24 cellular contexts compared by ENCODE assay signal in genomic region chr20:695165-695866, GRCh38. TPM values are rescaled to one million over a fixed set of nuclear protein-coding genes. Genes with fewer than 3 reads are reported as not detected.
DNase-seq lines count a peak whose midpoint lies in the region; ATAC-seq, FAIRE-seq and TF ChIP-seq lines count a peak whose summit lies in the region.
"Had no signal": no experiment of that assay in that cellular context is flagged by ENCODE, and none has a peak within 500 bp of the region (broad histone marks: within the 10 kb centered on the region; RNA-seq: fewer than 3 reads in every experiment).

No MANE protein-coding gene starts in this region.

- H3K4me1 ChIP-seq in right lobe of liver (peaks cover 0 to 10% (median 4%) of the 10 kb centered on the region in 4 donors), HepG2 (ENCODE audit: insufficient read depth, low read length) (no peaks in the 10 kb centered on the region), pancreas (no peaks in the 10 kb centered on the region)

- H3K4me2 ChIP-seq in HepG2 (ENCODE audit: low read depth, low read length): no peak overlapping the region
- H3K4me2 ChIP-seq: BLaER1 had no signal

- H3K36me3 ChIP-seq in right lobe of liver (no peaks in the 10 kb centered on the region), HepG2 (replicated peaks in 1 of 2; ENCODE audit: control insufficient read depth in 1 of 2, insufficient read depth in 2 of 2, low read length in 2 of 2) (no peaks in the 10 kb centered on the region), pancreas (no peaks in the 10 kb centered on the region)
- H3K36me3 ChIP-seq: BLaER1 had no signal

- no peak overlapping the region for H3K4me3 ChIP-seq in right lobe of liver
- H3K4me3 ChIP-seq in HepG2 (replicated peaks in 1 of 3; ENCODE audit: insufficient read depth in 1 of 3, low read depth in 2 of 3, low read length in 3 of 3): no peak overlapping the region
- no peak overlapping the region for H3K4me3 ChIP-seq in pancreas
- H3K4me3 ChIP-seq: BLaER1, K562, SK-N-MC had no signal

- FAIRE-seq in HepG2 (lab: Jason Lieb, UNC) (no peak), pancreas (lab: Jason Lieb, UNC) (no peak)
- FAIRE-seq: A204.1, G401.6, K562, RCC 7860 had no signal

- H3K27me3 ChIP-seq in right lobe of liver (no peaks in the 10 kb centered on the region), HepG2 (ENCODE audit: control insufficient read depth in 1 of 2, insufficient read depth in 2 of 2, low read length in 2 of 2) (peaks cover 15 to 48% of the 10 kb centered on the region in 2 experiments), pancreas (peaks cover 0 to 10% (median 0%) of the 10 kb centered on the region in 4 donors)
- H3K27me3 ChIP-seq: BLaER1 had no signal

- no peak for DNase-seq in right lobe of liver
- DNase-seq in HepG2 (ENCODE audit: low spot score): no peak
- peak; percentile 24 for DNase-seq in foreskin melanocyte
- DNase-seq in pancreas: no peak
- DNase-seq in stimulated activated naive CD4-positive, alpha-beta T cell treated with Interleukin-2 at 50 U/mL for 16 hours (lab: John Stamatoyannopoulos, UW): no peak
- DNase-seq: CD8-positive, alpha-beta memory T cell; GOT3; NCI-H1105; NCI-H2081; NCI-H2171 treated with DMSO at 0.1 percent for 48 hours; NCI-H446; NCI-H526 treated with DMSO at 0.1 percent for 48 hours had no signal

- TF ChIP-seq EP300 in HepG2 (IDR thresholded peaks at IDR 0.05; ENCODE audit: low read depth in 2 of 2, low read length in 2 of 2) (no peak), HepG2 (CRISPR knock-in tag; IDR thresholded peaks at IDR 0.05; ENCODE audit: borderline replicate concordance) (no peak)

- in situ Hi-C loops in HepG2 (cut with HindIII; ENCODE audit: extremely low pct_ligation_motif_present, low pct_unique_long_range_greater_than_20kb): no loop called here

- intact Hi-C loops in right lobe of liver (cut with DNase I): no loop called here
- intact Hi-C loops in HepG2 (cut with micrococcal nuclease; ENCODE audit: unreplicated experiment): no loop called here
- intact Hi-C loops in pancreas (cut with DNase I): no loop called here

- 63% methylated on average over 2 of the region's 2 CpGs for WGBS in right lobe of liver (ENCODE audit: insufficient coverage, low coverage, low lambda C conversion rate, missing lambda C conversion rate)
- 21% methylated on average over 2 of the region's 2 CpGs for WGBS in HepG2 (ENCODE audit: low lambda C conversion rate)
- WGBS in pancreas, 2 donors: 17 to 25% methylated on average over 2 of the region's 2 CpGs

- no TSS peak for BruUV-seq in HepG2 (replicated peaks; lab: Mats Ljungman, UMichigan)

- TF ChIP-seq RAD21 in HepG2 (CRISPR knock-in tag; IDR thresholded peaks at IDR 0.05): no peak

- TF ChIP-seq POLR2A in right lobe of liver (IDR thresholded peaks at IDR 0.05): no peak
- TF ChIP-seq POLR2A in HepG2 (IDR thresholded peaks at IDR 0.05; ENCODE audit: insufficient read depth in 1 of 2, low read depth in 2 of 2, low read length in 2 of 2): no peak

- H3K27ac ChIP-seq in right lobe of liver: no peak overlapping the region
- no peak overlapping the region for H3K27ac ChIP-seq in HepG2 (ENCODE audit: extremely low read length, insufficient read depth, low read length)
- H3K27ac ChIP-seq in pancreas: peak overlapping the region in 2 of 4 donors; percentile 26 to 51
- H3K27ac ChIP-seq: BLaER1, SK-N-MC had no signal

- no peak overlapping the region for H2AFZ ChIP-seq in HepG2 (ENCODE audit: low read length)

- H3K79me2 ChIP-seq in HepG2 (ENCODE audit: insufficient read depth, low read length): no peaks in the 10 kb centered on the region

- no peaks in the 10 kb centered on the region; the same call in 1 of the 2 replicates for H4K20me1 ChIP-seq in HepG2 (ENCODE audit: insufficient read depth, low read length)
- H4K20me1 ChIP-seq: BLaER1 had no signal

- H3K9me3 ChIP-seq in right lobe of liver (no peaks in the 10 kb centered on the region), HepG2 (ENCODE audit: low read length) (no peaks in the 10 kb centered on the region), pancreas (no peaks in the 10 kb centered on the region)
- H3K9me3 ChIP-seq: BLaER1 had no signal

- ATAC-seq in right lobe of liver: peak in 3 of 4 donors; percentile 26 to 52 (median 27)
- ATAC-seq in HepG2: no peak
- peak in 3 of 4 donors; percentile 64 to 90 (median 82) for ATAC-seq in pancreas
- no peak for ATAC-seq in HG03439 (IDR thresholded peaks at IDR 0.05; ENCODE audit: unreplicated experiment)
- ATAC-seq in GM21423 (IDR thresholded peaks at IDR 0.05; ENCODE audit: unreplicated experiment): no peak
- no peak for ATAC-seq in GM18867 (IDR thresholded peaks at IDR 0.05; ENCODE audit: unreplicated experiment)
- ATAC-seq: HCT116, K562, Right ventricle myocardium inferior had no signal

- no peak for TF ChIP-seq CTCF in right lobe of liver (IDR thresholded peaks at IDR 0.05)
- TF ChIP-seq CTCF in HepG2 (CRISPR knock-in tag; IDR thresholded peaks at IDR 0.05): no peak
- TF ChIP-seq CTCF in pancreas (IDR thresholded peaks at IDR 0.05): no peak

- H3K9ac ChIP-seq in HepG2 (ENCODE audit: insufficient read depth, low read depth, low read length): no peak overlapping the region
- H3K9ac ChIP-seq: BLaER1 had no signal

- POLR2A ChIA-PET in HepG2 (lab: Yijun Ruan, JAX): no interaction called here

- CTCF ChIA-PET in HepG2 (lab: Yijun Ruan, JAX; ENCODE audit: low intra/inter-chr PET ratio, low total read pairs): no interaction called here

TF ChIP-seq in HepG2, 621 proteins besides CTCF, POLR2A, EP300 and RAD21 (continues in another document):
- no peak for TF ChIP-seq ZSCAN5A (CRISPR knock-in tag; IDR thresholded peaks at IDR 0.05; ENCODE audit: borderline replicate concordance)

RNA-seq across cellular contexts. Expression of gene SCRT2, which starts 19.7 kb away (rescaled TPM):
- not detected for total RNA-seq in right lobe of liver
- not detected in 2 replicates for total RNA-seq in HepG2 (2016; rRNA removed; fragmentation: Illumina TruSeq; extraction: Trizol)
- not detected in 2 replicates for total RNA-seq in HepG2 (2016; cell fraction: cytosol; rRNA removed; fragmentation: Illumina TruSeq; extraction: Trizol; ENCODE audit: low read depth)
- total RNA-seq in HepG2 (2016; cell fraction: insoluble cytoplasmic fraction; rRNA removed; fragmentation: Illumina TruSeq; extraction: Trizol): not detected in 2 replicates
- total RNA-seq in HepG2 (2016; cell fraction: membrane; rRNA removed; fragmentation: Illumina TruSeq; extraction: Trizol): not detected in 2 replicates
- not detected in 2 replicates for total RNA-seq in HepG2 (2016; cell fraction: nucleus; rRNA removed; fragmentation: Illumina TruSeq; extraction: Trizol)
- not detected in 2 replicates for polyA plus RNA-seq in HepG2 (2011; rRNA removed)
- polyA plus RNA-seq in HepG2 (2011; cell fraction: cytosol; rRNA removed): not detected in 2 replicates
- not detected in 2 replicates for polyA plus RNA-seq in HepG2 (2011; cell fraction: nucleus; rRNA removed)
- polyA plus RNA-seq in HepG2 (2012): not detected in 2 replicates
- not detected in 2 replicates for polyA plus RNA-seq in HepG2 (2016; cell fraction: cytosol; fragmentation: Illumina TruSeq; extraction: Trizol; ENCODE audit: low read depth)
- not detected in 2 replicates for polyA plus RNA-seq in HepG2 (2016; cell fraction: insoluble cytoplasmic fraction; fragmentation: Illumina TruSeq; extraction: Trizol; ENCODE audit: low read depth)
- polyA plus RNA-seq in HepG2 (2016; cell fraction: membrane; fragmentation: Illumina TruSeq; extraction: Trizol; ENCODE audit: low read depth): not detected in 2 replicates
- polyA plus RNA-seq in HepG2 (2016; cell fraction: nucleus; fragmentation: Illumina TruSeq; extraction: Trizol; ENCODE audit: insufficient read depth, low read depth): not detected in 2 replicates
- polyA minus RNA-seq in HepG2 (2011; rRNA and poly(A)+ RNA removed; ENCODE audit: low replicate concordance): not detected in 2 replicates
- polyA minus RNA-seq in HepG2 (2011; cell fraction: cytosol; rRNA and poly(A)+ RNA removed): not detected in 2 replicates
- polyA minus RNA-seq in HepG2 (2011; cell fraction: nucleus; rRNA and poly(A)+ RNA removed): not detected in 2 replicates
- under 1 TPM in 4 of 6 donors, not detected in 2; 0.04 to 0.09 (median 0.06) TPM for total RNA-seq in pancreas
- under 1 TPM; 0.19 to 0.63 TPM for polyA plus RNA-seq in pancreas
- total RNA-seq: CD8-positive, alpha-beta memory T cell; OCI-LY7; Right ventricle myocardium inferior had no signal
- polyA plus RNA-seq: CD8-positive, alpha-beta memory T cell had no signal

RNA-seq across cellular contexts. Expression of gene SRXN1, which starts 42.3 kb away (rescaled TPM):
- total RNA-seq in right lobe of liver (100 to 1,000 TPM in 2 of 6 experiments, 10 to 100 TPM in 4; 14.4 to 166 (median 46.0) TPM), HepG2 (2016; rRNA removed; fragmentation: Illumina TruSeq; extraction: Trizol) (87.7 and 98.2 TPM in 2 replicates), pancreas (1 to 10 TPM; 5.6 to 9.4 (median 7.6) TPM)
- total RNA-seq in HepG2 (2016; cell fraction: cytosol; rRNA removed; fragmentation: Illumina TruSeq; extraction: Trizol; ENCODE audit: low read depth): 26.2 and 26.7 TPM in 2 replicates
- 85.6 and 95.5 TPM in 2 replicates for total RNA-seq in HepG2 (2016; cell fraction: insoluble cytoplasmic fraction; rRNA removed; fragmentation: Illumina TruSeq; extraction: Trizol)
- total RNA-seq in HepG2 (2016; cell fraction: membrane; rRNA removed; fragmentation: Illumina TruSeq; extraction: Trizol): 86.8 and 92.3 TPM in 2 replicates
- 37.3 and 40.4 TPM in 2 replicates for total RNA-seq in HepG2 (2016; cell fraction: nucleus; rRNA removed; fragmentation: Illumina TruSeq; extraction: Trizol)
- polyA plus RNA-seq in HepG2 (2011; rRNA removed) (29.9 and 41.3 TPM in 2 replicates), pancreas (10 to 100 TPM in 1 of 2 donors, 1 to 10 TPM in 1; 4.5 to 10.5 TPM)
- 26.1 and 37.8 TPM in 2 replicates for polyA plus RNA-seq in HepG2 (2011; cell fraction: cytosol; rRNA removed)
- polyA plus RNA-seq in HepG2 (2011; cell fraction: nucleus; rRNA removed): 10.4 and 16.8 TPM in 2 replicates
- polyA plus RNA-seq in HepG2 (2012): 39.7 and 59.3 TPM in 2 replicates
- 18.8 and 21.5 TPM in 2 replicates for polyA plus RNA-seq in HepG2 (2016; cell fraction: cytosol; fragmentation: Illumina TruSeq; extraction: Trizol; ENCODE audit: low read depth)
- polyA plus RNA-seq in HepG2 (2016; cell fraction: insoluble cytoplasmic fraction; fragmentation: Illumina TruSeq; extraction: Trizol; ENCODE audit: low read depth): 78.8 and 84.6 TPM in 2 replicates
- polyA plus RNA-seq in HepG2 (2016; cell fraction: membrane; fragmentation: Illumina TruSeq; extraction: Trizol; ENCODE audit: low read depth): 49.8 and 51.3 TPM in 2 replicates
- 53.3 and 55.5 TPM in 2 replicates for polyA plus RNA-seq in HepG2 (2016; cell fraction: nucleus; fragmentation: Illumina TruSeq; extraction: Trizol; ENCODE audit: insufficient read depth, low read depth)
- 29.6 and 43.5 TPM in 2 replicates for polyA minus RNA-seq in HepG2 (2011; rRNA and poly(A)+ RNA removed; ENCODE audit: low replicate concordance)
- polyA minus RNA-seq in HepG2 (2011; cell fraction: cytosol; rRNA and poly(A)+ RNA removed): 17.1 and 26.2 TPM in 2 replicates
- polyA minus RNA-seq in HepG2 (2011; cell fraction: nucleus; rRNA and poly(A)+ RNA removed): 8.4 and 15.7 TPM in 2 replicates

Comparison
In these comparisons a context has a peak if more than half of its experiments do, and no peak if none do; other contexts are left out.
1. ATAC-seq: peak in right lobe of liver (3 of 4) and pancreas (3 of 4); none in HepG2 (single experiment), HG03439 (single experiment), GM21423 (single experiment) and GM18867 (single experiment).